Comparison of ENCODE assay signal across 19 cellular contexts in genomic region chr13:74305876-74306275, GRCh38.
DNase-seq lines count a peak whose midpoint lies in the region; ATAC-seq lines count a peak whose summit lies in the region.
"Had no signal": no experiment of that assay in that cellular context is flagged by ENCODE, and none has a peak within 500 bp of the region (broad histone marks: within the 10 kb centered on the region; RNA-seq: fewer than 3 reads in every experiment).

No MANE protein-coding gene starts in this region.

- no peak overlapping the region for H3K23ac ChIP-seq in mesendoderm (ENCODE audit: low read length)

- peaks cover 2% of the 10 kb centered on the region for H3K36me3 Mint-ChIP-seq in central memory CD8-positive, alpha-beta T cell (ENCODE audit: insufficient read depth)

- no peak overlapping the region for H3K4me3 ChIP-seq in mesendoderm (ENCODE audit: low read length)
- H3K4me3 ChIP-seq: adrenal gland, gastrocnemius medialis, lung had no signal

- H3K4me1 ChIP-seq in mesendoderm (ENCODE audit: control insufficient read depth, low read depth, low read length): no peaks in the 10 kb centered on the region
- H3K4me1 ChIP-seq: gastrocnemius medialis had no signal

- peak; percentile 17 for DNase-seq in DMS 273 (lab: John Stamatoyannopoulos, UW; ENCODE audit: unreplicated experiment)
- no peak for DNase-seq in DMS 273 treated with DMSO at 0.1 percent for 48 hours (lab: John Stamatoyannopoulos, UW)
- peak; percentile 17 for DNase-seq in NCI-H2227 (lab: John Stamatoyannopoulos, UW; ENCODE audit: unreplicated experiment)
- DNase-seq in central memory CD8-positive, alpha-beta T cell (ENCODE audit: low spot score in 2 of 2): no peak
- DNase-seq in mesendoderm: peak; percentile 83
- no peak for DNase-seq in LoVo (ENCODE audit: low spot score)
- no peak for DNase-seq in left lobe of liver (ENCODE audit: low spot score)
- DNase-seq in NK-92 (lab: John Stamatoyannopoulos, UW; ENCODE audit: unreplicated experiment): no peak
- DNase-seq: activated CD4-positive, alpha-beta memory T cell treated with anti-CD3 and anti-CD28 coated beads, Interleukin-2, amount 10 ng/mL, durations not matched to agents 7 days and 5 days; adrenal gland; C1 segment of cervical spinal cord; gastrocnemius medialis; NCI-H1694; retina; WERI-Rb-1 had no signal

- H2BK120ac ChIP-seq in mesendoderm (ENCODE audit: low read depth, low read length): no peak overlapping the region

- H3K36me3 ChIP-seq in mesendoderm (ENCODE audit: control insufficient read depth, insufficient read depth, low read length): no peaks in the 10 kb centered on the region
- H3K36me3 ChIP-seq: adrenal gland, gastrocnemius medialis, WERI-Rb-1 had no signal

- no peak overlapping the region for H2BK15ac ChIP-seq in mesendoderm (replicated peaks; ENCODE audit: low read depth)

- H3K79me2 ChIP-seq in mesendoderm (ENCODE audit: control insufficient read depth, insufficient read depth, low read length): no peaks in the 10 kb centered on the region

- no peak overlapping the region for H3K4me2 ChIP-seq in mesendoderm (ENCODE audit: low read length)

- H3K4ac ChIP-seq in mesendoderm (ENCODE audit: low read depth, low read length): no peak overlapping the region

- no peaks in the 10 kb centered on the region for H3K27me3 ChIP-seq in mesendoderm (ENCODE audit: insufficient read depth, low read length, poor library complexity)
- H3K27me3 ChIP-seq: adrenal gland, gastrocnemius medialis had no signal

- H3K4me3 Mint-ChIP-seq in central memory CD8-positive, alpha-beta T cell: no peak overlapping the region
- H3K4me3 Mint-ChIP-seq: activated CD4-positive, alpha-beta memory T cell treated with anti-CD3 and anti-CD28 coated beads, Interleukin-2, amount 10 ng/mL, durations not matched to agents 7 days and 5 days; nephron; stimulated activated naive CD8-positive, alpha-beta T cell treated with anti-CD3 and anti-CD28 coated beads, Interleukin-15, Interleukin-2, amounts not matched to agents 100 ng/mL and 50 ng/mL, for 24 hours had no signal

- no peak overlapping the region for H2BK5ac ChIP-seq in mesendoderm (ENCODE audit: low read length)

- no peak overlapping the region for H3K9ac ChIP-seq in mesendoderm (ENCODE audit: low read length)

- peak overlapping the region; percentile 14 for H3K27ac Mint-ChIP-seq in central memory CD8-positive, alpha-beta T cell (ENCODE audit: low read depth)
- H3K27ac Mint-ChIP-seq: activated CD4-positive, alpha-beta memory T cell treated with anti-CD3 and anti-CD28 coated beads, Interleukin-2, amount 10 ng/mL, durations not matched to agents 7 days and 5 days; stimulated activated naive CD8-positive, alpha-beta T cell treated with anti-CD3 and anti-CD28 coated beads, Interleukin-15, Interleukin-2, amounts not matched to agents 100 ng/mL and 50 ng/mL, for 24 hours had no signal

- H3K79me1 ChIP-seq in mesendoderm (ENCODE audit: low read length): no peaks in the 10 kb centered on the region

- H3K18ac ChIP-seq in mesendoderm (ENCODE audit: low read length): no peak overlapping the region

- H3K9me3 Mint-ChIP-seq in central memory CD8-positive, alpha-beta T cell: no peaks in the 10 kb centered on the region
- H3K9me3 Mint-ChIP-seq: activated CD4-positive, alpha-beta memory T cell treated with anti-CD3 and anti-CD28 coated beads, Interleukin-2, amount 10 ng/mL, durations not matched to agents 7 days and 5 days had no signal

- H3K27ac ChIP-seq in mesendoderm (ENCODE audit: low read depth, low read length): no peak overlapping the region
- H3K27ac ChIP-seq: 22Rv1, adrenal gland, gastrocnemius medialis, WERI-Rb-1 had no signal

- no peak overlapping the region for H4K5ac ChIP-seq in mesendoderm (ENCODE audit: low read length)

- H3K4me1 Mint-ChIP-seq in central memory CD8-positive, alpha-beta T cell: peaks cover 33% of the 10 kb centered on the region
- H3K4me1 Mint-ChIP-seq: activated CD4-positive, alpha-beta memory T cell treated with anti-CD3 and anti-CD28 coated beads, Interleukin-2, amount 10 ng/mL, durations not matched to agents 7 days and 5 days had no signal

- ATAC-seq in central memory CD8-positive, alpha-beta T cell (replicated peaks; ENCODE audit: extremely low read depth, poor library complexity, severe bottlenecking): peak; percentile 61
- no peak for ATAC-seq in left lobe of liver
- ATAC-seq: gastrocnemius medialis had no signal

- WGBS in mesendoderm (ENCODE audit: extremely low coverage, insufficient coverage, low lambda C conversion rate): no CpG with 5 or more reads among the region's 3 CpGs

- H2AK5ac ChIP-seq in mesendoderm (ENCODE audit: low read length): no peak overlapping the region

- H3K27me3 Mint-ChIP-seq in central memory CD8-positive, alpha-beta T cell: no peaks in the 10 kb centered on the region
- H3K27me3 Mint-ChIP-seq: activated CD4-positive, alpha-beta memory T cell treated with anti-CD3 and anti-CD28 coated beads, Interleukin-2, amount 10 ng/mL, durations not matched to agents 7 days and 5 days; stimulated activated naive CD8-positive, alpha-beta T cell treated with anti-CD3 and anti-CD28 coated beads, Interleukin-15, Interleukin-2, amounts not matched to agents 100 ng/mL and 50 ng/mL, for 24 hours had no signal

- no peak overlapping the region for H4K8ac ChIP-seq in mesendoderm (ENCODE audit: low read depth, low read length)

- H3K56ac ChIP-seq in mesendoderm (ENCODE audit: low read length): no peak overlapping the region

Comparison
In these comparisons a context has a peak if more than half of its experiments do, and no peak if none do; other contexts are left out.
1. DNase-seq: peak in DMS 273 (single experiment), NCI-H2227 (single experiment) and mesendoderm (single experiment); none in DMS 273 treated with DMSO at 0.1 percent for 48 hours (single experiment), central memory CD8-positive, alpha-beta T cell (0 of 2), LoVo (single experiment), left lobe of liver (single experiment) and NK-92 (single experiment).